In genomic region chr5:177600458-177601018, GRCh38 we compare ENCODE assay signal across 8 cellular contexts. TPM values are rescaled to one million over a fixed set of nuclear protein-coding genes. Genes with fewer than 3 reads are reported as not detected.
DNase-seq lines count a peak whose midpoint lies in the region; ATAC-seq, FAIRE-seq and TF ChIP-seq lines count a peak whose summit lies in the region.

No MANE protein-coding gene starts in this region.

- H3K4me3 Mint-ChIP-seq in astrocyte (ENCODE audit: unreplicated experiment) = peak overlapping the region; percentile 91
- H3K4me3 Mint-ChIP-seq in stimulated activated naive CD8-positive, alpha-beta T cell treated with anti-CD3 and anti-CD28 coated beads, Interleukin-15, Interleukin-2, amounts not matched to agents 100 ng/mL and 50 ng/mL, for 24 hours = peak overlapping the region; percentile 95

- H3K4me3 ChIP-seq in HUES6 (ENCODE audit: low read depth, low read length) (peak overlapping the region; percentile 96), astrocyte (ENCODE audit: insufficient read depth, low read depth, low read length) (peak overlapping the region; percentile 87)

- H3K4me1 Mint-ChIP-seq in astrocyte (ENCODE audit: low read depth, unreplicated experiment) = peaks cover 17% of the 10 kb centered on the region
- H3K4me1 Mint-ChIP-seq in stimulated activated naive CD8-positive, alpha-beta T cell treated with anti-CD3 and anti-CD28 coated beads, Interleukin-15, Interleukin-2, amounts not matched to agents 100 ng/mL and 50 ng/mL, for 24 hours (ENCODE audit: low read depth) = peaks cover 36% of the 10 kb centered on the region

- peaks cover 42% of the 10 kb centered on the region for H4K20me1 ChIP-seq in astrocyte (ENCODE audit: insufficient read depth, low read length)

- H3K9ac ChIP-seq in HUES6 (ENCODE audit: low read length) (peak overlapping the region; percentile 77), astrocyte (ENCODE audit: low read length) (peak overlapping the region; percentile 94)

- H3K9me3 Mint-ChIP-seq in astrocyte (ENCODE audit: unreplicated experiment) = no peaks in the 10 kb centered on the region
- H3K9me3 Mint-ChIP-seq in stimulated activated naive CD8-positive, alpha-beta T cell treated with anti-CD3 and anti-CD28 coated beads, Interleukin-15, Interleukin-2, amounts not matched to agents 100 ng/mL and 50 ng/mL, for 24 hours = no peaks in the 10 kb centered on the region

- DNase-seq in EL (peak; percentile 37), astrocyte (ENCODE audit: low read depth) (peak; percentile 41), kidney glomerular epithelial cell (lab: John Stamatoyannopoulos, UW) (peak; percentile 12), urothelium cell line (ENCODE audit: low spot score) (no peak), NCI-H187 treated with DMSO at 0.1 percent for 48 hours (lab: John Stamatoyannopoulos, UW) (no peak)

- H3K36me3 Mint-ChIP-seq in astrocyte (ENCODE audit: low read depth, unreplicated experiment) = peaks cover 20% of the 10 kb centered on the region
- peaks cover 25% of the 10 kb centered on the region for H3K36me3 Mint-ChIP-seq in stimulated activated naive CD8-positive, alpha-beta T cell treated with anti-CD3 and anti-CD28 coated beads, Interleukin-15, Interleukin-2, amounts not matched to agents 100 ng/mL and 50 ng/mL, for 24 hours (ENCODE audit: low read depth)

- H3K27me3 ChIP-seq in HUES6 (ENCODE audit: control insufficient read depth, insufficient read depth, low read length) (peaks cover 17% of the 10 kb centered on the region), astrocyte (ENCODE audit: insufficient read depth, low read length) (no peaks in the 10 kb centered on the region)

- H3K4me2 ChIP-seq in astrocyte (ENCODE audit: low read length) = peak overlapping the region; percentile 97

- H3K36me3 ChIP-seq in HUES6 (ENCODE audit: control insufficient read depth, insufficient read depth, low read length) (peaks cover 14% of the 10 kb centered on the region), astrocyte (ENCODE audit: insufficient read depth, low read length) (peaks cover 9% of the 10 kb centered on the region)

- H3K9me3 ChIP-seq in HUES6 (ENCODE audit: control insufficient read depth, insufficient read depth, low read depth, low read length) (no peaks in the 10 kb centered on the region), astrocyte (ENCODE audit: insufficient read depth, low read depth, low read length) (no peaks in the 10 kb centered on the region)

- H3K4me1 ChIP-seq in HUES6 (ENCODE audit: control insufficient read depth, insufficient read depth, low read length) = peaks cover 4% of the 10 kb centered on the region
- peaks cover 10% of the 10 kb centered on the region for H3K4me1 ChIP-seq in astrocyte (ENCODE audit: insufficient read depth, low read length)

- no peak for ATAC-seq in GM18907 (IDR thresholded peaks at IDR 0.05; ENCODE audit: unreplicated experiment)

- peaks cover 24% of the 10 kb centered on the region for H3K79me2 ChIP-seq in astrocyte (ENCODE audit: insufficient read depth, low read length)

- H3K27me3 Mint-ChIP-seq in astrocyte (ENCODE audit: low read depth, unreplicated experiment) = no peaks in the 10 kb centered on the region
- no peaks in the 10 kb centered on the region for H3K27me3 Mint-ChIP-seq in stimulated activated naive CD8-positive, alpha-beta T cell treated with anti-CD3 and anti-CD28 coated beads, Interleukin-15, Interleukin-2, amounts not matched to agents 100 ng/mL and 50 ng/mL, for 24 hours

- peak overlapping the region; percentile 60 for H3K27ac Mint-ChIP-seq in astrocyte (ENCODE audit: unreplicated experiment)
- H3K27ac Mint-ChIP-seq in stimulated activated naive CD8-positive, alpha-beta T cell treated with anti-CD3 and anti-CD28 coated beads, Interleukin-15, Interleukin-2, amounts not matched to agents 100 ng/mL and 50 ng/mL, for 24 hours = peak overlapping the region; percentile 92

- no peak for TF ChIP-seq CTCF in astrocyte (IDR thresholded peaks at IDR 0.05; ENCODE audit: insufficient read depth, low read depth, low read length)

- no peak overlapping the region for H3K27ac ChIP-seq in HUES6 (ENCODE audit: low read depth, low read length)
- peak overlapping the region; percentile 80 for H3K27ac ChIP-seq in astrocyte (ENCODE audit: low read depth, low read length)

- no peak for FAIRE-seq in astrocyte (lab: Jason Lieb, UNC)
- FAIRE-seq in urothelium cell line (lab: Jason Lieb, UNC) = no peak

- H2AFZ ChIP-seq in astrocyte (ENCODE audit: low read depth, low read length) = peak overlapping the region; percentile 70

RNA-seq across cellular contexts. Expression of gene B4GALT7, which starts 0.6 kb away (rescaled TPM):
- 35.0 and 41.3 TPM in 2 replicates for total RNA-seq in astrocyte

RNA-seq across cellular contexts. Expression of gene TMED9, which starts 8.5 kb away (rescaled TPM):
- total RNA-seq in astrocyte = 372 and 402 TPM in 2 replicates

RNA-seq across cellular contexts. Expression of gene FAM193B, which starts 46.2 kb away (rescaled TPM):
- total RNA-seq in astrocyte = 47.8 and 48.3 TPM in 2 replicates

Comparison
In these comparisons a context has a peak if more than half of its experiments do, and no peak if none do; other contexts are left out.
1. DNase-seq: peak in EL (single experiment), astrocyte (single experiment) and kidney glomerular epithelial cell (single experiment); none in urothelium cell line (single experiment) and NCI-H187 treated with DMSO at 0.1 percent for 48 hours (single experiment).